Comparison of ENCODE assay signal across 2 cellular contexts in genomic region chr17:45119964-45120363, GRCh38.
TF ChIP-seq lines count a peak whose summit lies in the region.

No MANE protein-coding gene starts in this region.

TF ChIP-seq in SK-N-SH, 30 proteins besides CTCF, POLR2A, EP300 and RAD21:
- no peak for TF ChIP-seq CHD2 (IDR thresholded peaks at IDR 0.05; ENCODE audit: low read length, partially characterized antibody)
- TF ChIP-seq TCF12 (IDR thresholded peaks at IDR 0.05) = peak; percentile 19; the same call in 1 of the 2 replicates
- 0 out of 2 replicates have a peak, but pooled peaks have one; percentile 11 for TF ChIP-seq GATA2 (CRISPR knock-in tag; IDR thresholded peaks at IDR 0.05)

TF ChIP-seq in SK-N-SH treated with all-trans-retinoic acid at 6 μM for 48 hours, 23 proteins besides CTCF, POLR2A, EP300 and RAD21:
- TF ChIP-seq TOX (CRISPR knock-in tag; IDR thresholded peaks at IDR 0.05; ENCODE audit: borderline replicate concordance) = no peak
- TF ChIP-seq TSHZ2 (CRISPR knock-in tag; IDR thresholded peaks at IDR 0.05) = no peak
- no peak for TF ChIP-seq TCF4 (CRISPR knock-in tag; IDR thresholded peaks at IDR 0.05; ENCODE audit: borderline replicate concordance)
- no peak for TF ChIP-seq BACH2 (CRISPR knock-in tag; IDR thresholded peaks at IDR 0.05; ENCODE audit: borderline replicate concordance)
- no peak for TF ChIP-seq ZNF8 (CRISPR knock-in tag; IDR thresholded peaks at IDR 0.05)
- no peak for TF ChIP-seq ZFP3 (CRISPR knock-in tag; IDR thresholded peaks at IDR 0.05)
- TF ChIP-seq, protein P1, sequence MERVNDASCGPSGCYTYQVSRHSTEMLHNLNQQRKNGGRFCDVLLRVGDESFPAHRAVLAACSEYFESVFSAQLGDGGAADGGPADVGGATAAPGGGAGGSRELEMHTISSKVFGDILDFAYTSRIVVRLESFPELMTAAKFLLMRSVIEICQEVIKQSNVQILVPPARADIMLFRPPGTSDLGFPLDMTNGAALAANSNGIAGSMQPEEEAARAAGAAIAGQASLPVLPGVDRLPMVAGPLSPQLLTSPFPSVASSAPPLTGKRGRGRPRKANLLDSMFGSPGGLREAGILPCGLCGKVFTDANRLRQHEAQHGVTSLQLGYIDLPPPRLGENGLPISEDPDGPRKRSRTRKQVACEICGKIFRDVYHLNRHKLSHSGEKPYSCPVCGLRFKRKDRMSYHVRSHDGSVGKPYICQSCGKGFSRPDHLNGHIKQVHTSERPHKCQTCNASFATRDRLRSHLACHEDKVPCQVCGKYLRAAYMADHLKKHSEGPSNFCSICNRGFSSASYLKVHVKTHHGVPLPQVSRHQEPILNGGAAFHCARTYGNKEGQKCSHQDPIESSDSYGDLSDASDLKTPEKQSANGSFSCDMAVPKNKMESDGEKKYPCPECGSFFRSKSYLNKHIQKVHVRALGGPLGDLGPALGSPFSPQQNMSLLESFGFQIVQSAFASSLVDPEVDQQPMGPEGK (CRISPR knock-in tag; IDR thresholded peaks at IDR 0.05; ENCODE audit: borderline replicate concordance) = no peak
- no peak for TF ChIP-seq ARNTL (CRISPR knock-in tag; IDR thresholded peaks at IDR 0.05; ENCODE audit: borderline replicate concordance, low read depth)
- no peak for TF ChIP-seq GLIS3 (CRISPR knock-in tag; IDR thresholded peaks at IDR 0.05)
- no peak for TF ChIP-seq SNAI2 (CRISPR knock-in tag; IDR thresholded peaks at IDR 0.05)
- no peak for TF ChIP-seq ZC3H10 (CRISPR knock-in tag; IDR thresholded peaks at IDR 0.05)
- no peak for TF ChIP-seq CSRNP3 (CRISPR knock-in tag; IDR thresholded peaks at IDR 0.05)
- TF ChIP-seq ZNF70 (CRISPR knock-in tag; IDR thresholded peaks at IDR 0.05) = no peak
- TF ChIP-seq CSDC2 (CRISPR knock-in tag; IDR thresholded peaks at IDR 0.05) = no peak
- no peak for TF ChIP-seq PPARA (CRISPR knock-in tag; IDR thresholded peaks at IDR 0.05; ENCODE audit: borderline replicate concordance)
- TF ChIP-seq RARB (CRISPR knock-in tag; IDR thresholded peaks at IDR 0.05) = no peak
